ENCODE assay signal across 34 cellular contexts in the genomic region with DNA sequence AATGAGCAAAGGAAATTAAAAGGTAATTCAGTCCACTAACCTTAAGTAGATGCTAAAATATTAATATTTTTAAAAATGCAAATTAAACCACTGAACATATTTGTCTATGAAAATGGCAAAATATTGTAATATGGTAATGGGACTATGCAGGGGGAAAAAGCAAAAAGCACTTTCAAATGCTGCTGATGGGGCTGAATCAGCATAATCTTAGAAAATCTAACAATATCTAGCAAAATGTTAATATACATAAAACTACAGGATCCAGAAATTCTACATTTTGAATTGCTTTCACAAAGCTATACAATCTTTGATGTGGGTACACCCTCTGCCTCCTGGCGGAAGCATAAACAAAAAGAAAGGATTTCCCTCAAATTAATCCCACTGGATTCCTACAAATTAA.
"Had no signal": no experiment of that assay in that cellular context is flagged by ENCODE, and none has a peak within 500 bp of the region (broad histone marks: within the 10 kb centered on the region; RNA-seq: fewer than 3 reads in every experiment).

No MANE protein-coding gene starts in this region.

- DNase-seq: activated B cell treated with CpG ODN at 0.5 μM for 24 hours; activated CD4-positive, alpha-beta T cell treated with anti-CD3 and anti-CD28 coated beads for 48 hours; activated CD4-positive, alpha-beta T cell treated with anti-CD3 and anti-CD28 coated beads, Interleukin-2, amount 50 U/mL, for 1 hour; activated CD4-positive, alpha-beta T cell treated with anti-CD3 and anti-CD28 coated beads, Interleukin-2, amount 50 U/mL, for 48 hours; activated CD8-positive, alpha-beta memory T cell treated with anti-CD3 and anti-CD28 coated beads for 24 hours; activated CD8-positive, alpha-beta T cell treated with anti-CD3 and anti-CD28 coated beads for 36 hours; activated effector memory CD4-positive, alpha-beta T cell treated with Interleukin-2 at 50 U/mL for 16 hours; activated gamma-delta T cell treated with Interleukin-2 at 50 U/mL for 16 hours; activated naive CD4-positive, alpha-beta T cell treated with anti-CD3 and anti-CD28 coated beads, Interleukin-2, amount 50 U/mL, for 16 hours; activated naive CD4-positive, alpha-beta T cell treated with Interleukin-2 at 50 U/mL for 16 hours; activated naive CD8-positive, alpha-beta T cell treated with anti-CD3 and anti-CD28 coated beads, Interleukin-2, amount 10 ng/mL, durations not matched to agents 7 days and 5 days; activated T-cell treated with anti-CD3 and anti-CD28 coated beads, Interleukin-2, amount 50 U/mL, for 4 hours; adrenal gland; amygdala; aorta; body of pancreas; caudate nucleus; cortex of kidney; dermis blood vessel endothelial cell; effector CD4-positive, alpha-beta T cell; effector memory CD8-positive, alpha-beta T cell; erythroblast; esophagus squamous epithelium; foreskin fibroblast; head of caudate nucleus; T-helper 1 cell; T-helper 17 cell; T1000; WERI-Rb-1 had no signal

- H3K4me1 ChIP-seq: adrenal gland had no signal

- H3K27me3 ChIP-seq: adrenal gland, body of pancreas, esophagus squamous epithelium had no signal

- FAIRE-seq: colon, frontal cortex had no signal

- H3K4me1 Mint-ChIP-seq: activated B cell treated with CpG ODN at 0.5 μM for 24 hours; activated T-helper 17 cell treated with anti-CD3 and anti-CD28 coated beads, Interleukin-2, amount 50 U/mL, for 72 hours had no signal

- H3K27ac Mint-ChIP-seq: activated B cell treated with CpG ODN at 0.5 μM for 24 hours; activated CD8-positive, alpha-beta T cell treated with anti-CD3 and anti-CD28 coated beads for 36 hours; activated naive CD8-positive, alpha-beta T cell treated with anti-CD3 and anti-CD28 coated beads, Interleukin-2, amount 10 ng/mL, durations not matched to agents 7 days and 5 days; activated T-helper 17 cell treated with anti-CD3 and anti-CD28 coated beads, Interleukin-2, amount 50 U/mL, for 72 hours; T-helper 17 cell; T-helper 2 cell treated with Interferon-gamma antibody and Interleukin-4, amounts not matched to agents 5 μg/mL and 100 μg/mL, for 36 hours had no signal

- H3K27me3 Mint-ChIP-seq: activated B cell treated with CpG ODN at 0.5 μM for 24 hours; activated CD8-positive, alpha-beta T cell treated with anti-CD3 and anti-CD28 coated beads for 36 hours; activated naive CD8-positive, alpha-beta T cell treated with anti-CD3 and anti-CD28 coated beads, Interleukin-2, amount 10 ng/mL, durations not matched to agents 7 days and 5 days; activated T-helper 17 cell treated with anti-CD3 and anti-CD28 coated beads, Interleukin-2, amount 50 U/mL, for 72 hours; effector memory CD8-positive, alpha-beta T cell; T-helper 17 cell had no signal

- H3K4me3 Mint-ChIP-seq: activated B cell treated with CpG ODN at 0.5 μM for 24 hours; activated CD8-positive, alpha-beta T cell treated with anti-CD3 and anti-CD28 coated beads for 36 hours; activated naive CD8-positive, alpha-beta T cell treated with anti-CD3 and anti-CD28 coated beads, Interleukin-2, amount 10 ng/mL, durations not matched to agents 7 days and 5 days; activated T-cell treated with anti-CD3 and anti-CD28 coated beads, Interleukin-2, amount 50 U/mL, for 4 hours; activated T-helper 17 cell treated with anti-CD3 and anti-CD28 coated beads, Interleukin-2, amount 50 U/mL, for 72 hours; effector memory CD8-positive, alpha-beta T cell; T-helper 17 cell; T-helper 2 cell treated with Interferon-gamma antibody and Interleukin-4, amounts not matched to agents 5 μg/mL and 100 μg/mL, for 36 hours had no signal

- H3K9me3 Mint-ChIP-seq: activated B cell treated with CpG ODN at 0.5 μM for 24 hours; activated CD8-positive, alpha-beta T cell treated with anti-CD3 and anti-CD28 coated beads for 36 hours; activated naive CD8-positive, alpha-beta T cell treated with anti-CD3 and anti-CD28 coated beads, Interleukin-2, amount 10 ng/mL, durations not matched to agents 7 days and 5 days; activated T-cell treated with anti-CD3 and anti-CD28 coated beads, Interleukin-2, amount 50 U/mL, for 4 hours; activated T-helper 17 cell treated with anti-CD3 and anti-CD28 coated beads, Interleukin-2, amount 50 U/mL, for 72 hours; effector memory CD8-positive, alpha-beta T cell; T-helper 2 cell treated with Interferon-gamma antibody and Interleukin-4, amounts not matched to agents 5 μg/mL and 100 μg/mL, for 36 hours had no signal

- H3K27ac ChIP-seq: adrenal gland, body of pancreas, esophagus squamous epithelium, WERI-Rb-1 had no signal

- H3K4me3 ChIP-seq: adrenal gland, body of pancreas, esophagus squamous epithelium had no signal

- H3K9me3 ChIP-seq: adrenal gland, body of pancreas, esophagus squamous epithelium had no signal

- ATAC-seq: activated CD4-positive, CD25-positive, alpha-beta regulatory T cell treated with anti-CD3 and anti-CD28 coated beads, Interleukin-2, amount 50 U/mL, for 24 hours; activated CD8-positive, alpha-beta T cell treated with anti-CD3 and anti-CD28 coated beads for 36 hours; activated T-cell treated with anti-CD3 and anti-CD28 coated beads, Interleukin-2, amount 50 U/mL, for 4 hours; activated T-helper 17 cell treated with anti-CD3 and anti-CD28 coated beads, Interleukin-2, amount 50 U/mL, for 72 hours; body of pancreas; effector memory CD8-positive, alpha-beta T cell; T-helper 17 cell had no signal
